Comparison of ENCODE assay signal across 13 cellular contexts in the genomic region with DNA sequence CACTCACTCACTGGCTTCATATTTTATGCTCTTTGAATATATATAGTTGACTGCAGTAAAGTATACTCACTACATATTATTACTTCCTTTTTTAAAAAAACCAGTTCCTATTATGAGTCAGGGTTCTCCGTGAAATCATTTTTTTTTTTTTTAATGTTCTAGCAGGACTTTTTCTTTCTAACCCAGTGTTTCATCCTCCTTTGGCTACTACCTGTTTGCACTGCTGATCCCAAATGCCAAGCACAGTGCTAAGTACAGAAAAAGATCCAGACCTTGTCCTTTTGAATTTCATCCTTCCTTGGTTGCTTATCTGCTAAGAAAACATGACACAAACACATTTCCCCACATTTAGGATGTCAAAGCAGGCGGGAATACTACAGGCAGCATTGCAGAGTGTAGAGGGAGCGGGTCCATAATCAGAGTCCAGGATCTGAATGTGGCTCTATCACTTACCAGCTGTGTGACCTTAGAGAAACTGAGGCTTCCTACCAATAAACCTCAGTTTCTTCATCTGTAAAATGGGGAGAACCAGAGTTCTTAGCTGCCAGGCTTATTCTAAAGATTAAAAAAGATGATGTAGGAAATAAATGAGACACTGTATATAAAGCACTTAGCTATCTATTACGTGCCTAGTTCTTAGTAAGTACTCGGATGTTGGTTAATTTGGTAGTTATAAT. TPM values are rescaled to one million over a fixed set of nuclear protein-coding genes. Genes with fewer than 3 reads are reported as not detected.
DNase-seq lines count a peak whose midpoint lies in the region; ATAC-seq, FAIRE-seq and TF ChIP-seq lines count a peak whose summit lies in the region.
"Had no signal": no experiment of that assay in that cellular context is flagged by ENCODE, and none has a peak within 500 bp of the region (broad histone marks: within the 10 kb centered on the region; RNA-seq: fewer than 3 reads in every experiment).

No MANE protein-coding gene starts in this region.

- no peaks in the 10 kb centered on the region for H3K9me3 Mint-ChIP-seq in CD14-positive monocyte
- H3K9me3 Mint-ChIP-seq in activated naive CD8-positive, alpha-beta T cell treated with anti-CD3 and anti-CD28 coated beads, Interleukin-2, amount 50 U/mL, for 24 hours: no peaks in the 10 kb centered on the region

- H3K27ac ChIP-seq in endothelial cell of umbilical vein (ENCODE audit: insufficient read depth, low read depth, low read length): peak overlapping the region; percentile 68
- H3K27ac ChIP-seq: ovary had no signal

- H3K9me1 ChIP-seq in endothelial cell of umbilical vein (replicated peaks; ENCODE audit: control insufficient read depth, extremely low read depth, insufficient read depth, low read length): no peaks in the 10 kb centered on the region

- no peaks in the 10 kb centered on the region for H3K9me3 ChIP-seq in endothelial cell of umbilical vein (replicated peaks; ENCODE audit: control insufficient read depth, insufficient read depth, low read length)
- H3K9me3 ChIP-seq: ovary had no signal

- TF ChIP-seq POLR2A in endothelial cell of umbilical vein (IDR thresholded peaks at IDR 0.05; ENCODE audit: low read depth, low read length): no peak

- H3K27me3 ChIP-seq in endothelial cell of umbilical vein (ENCODE audit: control insufficient read depth in 2 of 2, insufficient read depth in 2 of 2, low read length in 2 of 2): no peaks in the 10 kb centered on the region
- H3K27me3 ChIP-seq: ovary had no signal

- TF ChIP-seq CTCF in CD14-positive monocyte (IDR thresholded peaks at IDR 0.05) (no peak), endothelial cell of umbilical vein (IDR thresholded peaks at IDR 0.05; ENCODE audit: extremely low read depth in 1 of 2, insufficient read depth in 1 of 2, low read depth in 1 of 2, low read length in 2 of 2) (no peak)

- H3K4me2 ChIP-seq in endothelial cell of umbilical vein (ENCODE audit: insufficient read depth, low read length): peak overlapping the region; percentile 71

- no peaks in the 10 kb centered on the region for H3K79me2 ChIP-seq in endothelial cell of umbilical vein (ENCODE audit: control insufficient read depth, insufficient read depth, low read length)

- no TSS peak for BruUV-seq in endothelial cell of umbilical vein (replicated peaks; lab: Mats Ljungman, UMichigan)

- peak overlapping the region; percentile 1 to 27 for H3K4me3 Mint-ChIP-seq in CD14-positive monocyte
- H3K4me3 Mint-ChIP-seq in activated naive CD8-positive, alpha-beta T cell treated with anti-CD3 and anti-CD28 coated beads, Interleukin-2, amount 50 U/mL, for 24 hours: no peak overlapping the region

- DNase-seq in CD14-positive monocyte (ENCODE audit: low spot score): no peak
- DNase-seq in HT1080 (ENCODE audit: low read depth): peak; percentile 50
- DNase-seq in endothelial cell of umbilical vein (ENCODE audit: low read depth, low spot score): peak; percentile 59
- no peak for DNase-seq in cerebellar cortex (ENCODE audit: low spot score)
- DNase-seq in activated naive CD8-positive, alpha-beta T cell treated with anti-CD3 and anti-CD28 coated beads, Interleukin-2, amount 50 U/mL, for 24 hours: no peak
- DNase-seq in pons (ENCODE audit: low spot score): no peak
- DNase-seq: amygdala, NCI-H510A, ovary had no signal

- H3K27me3 Mint-ChIP-seq in CD14-positive monocyte (ENCODE audit: low read depth in 3 of 3): no peaks in the 10 kb centered on the region
- no peaks in the 10 kb centered on the region for H3K27me3 Mint-ChIP-seq in activated naive CD8-positive, alpha-beta T cell treated with anti-CD3 and anti-CD28 coated beads, Interleukin-2, amount 50 U/mL, for 24 hours

- dilution Hi-C loops in endothelial cell of umbilical vein (cut with MboI; ENCODE audit: extremely low pct_ligation_motif_present, low sequenced_read_pairs): loop anchor here (25.0 kb wide), 1 partner anchor 90 kb away; the partner anchor contains the start of gene MESP1

- no peak overlapping the region for H3K4me3 ChIP-seq in endothelial cell of umbilical vein (replicated peaks in 1 of 3; ENCODE audit: insufficient read depth in 1 of 3, low read depth in 1 of 3, low read length in 3 of 3)
- H3K4me3 ChIP-seq: ovary had no signal

- ATAC-seq in GM21576 (IDR thresholded peaks at IDR 0.05; ENCODE audit: unreplicated experiment): peak; percentile 67
- ATAC-seq in HG02763 (IDR thresholded peaks at IDR 0.05; ENCODE audit: unreplicated experiment): no peak
- no peak for ATAC-seq in activated naive CD8-positive, alpha-beta T cell treated with anti-CD3 and anti-CD28 coated beads, Interleukin-2, amount 50 U/mL, for 24 hours

- H4K20me1 ChIP-seq in endothelial cell of umbilical vein (replicated peaks; ENCODE audit: control insufficient read depth, extremely low read depth, insufficient read depth, low read length): no peaks in the 10 kb centered on the region

- POLR2A ChIA-PET in endothelial cell of umbilical vein (lab: Charles Lee): no interaction called here

- H3K27ac Mint-ChIP-seq in CD14-positive monocyte: peak overlapping the region; percentile 88 to 99 (median 97)
- H3K27ac Mint-ChIP-seq in activated naive CD8-positive, alpha-beta T cell treated with anti-CD3 and anti-CD28 coated beads, Interleukin-2, amount 50 U/mL, for 24 hours: no peak overlapping the region

- H3K36me3 ChIP-seq in endothelial cell of umbilical vein (ENCODE audit: control insufficient read depth in 2 of 2, extremely low read depth in 1 of 2, insufficient read depth in 2 of 2, low read length in 2 of 2): no peaks in the 10 kb centered on the region
- H3K36me3 ChIP-seq: ovary had no signal

- CTCF ChIA-PET in endothelial cell of umbilical vein (lab: Charles Lee): interaction anchor here (0.9 to 2.0 kb wide), 4 partner anchors 15 to 91 kb away, joined by 3 to 8 read pairs (median 5); no protein-coding TSS in a partner anchor

- peaks cover 32 to 57% of the 10 kb centered on the region in 2 donors for H3K36me3 Mint-ChIP-seq in CD14-positive monocyte
- H3K36me3 Mint-ChIP-seq in activated naive CD8-positive, alpha-beta T cell treated with anti-CD3 and anti-CD28 coated beads, Interleukin-2, amount 50 U/mL, for 24 hours (ENCODE audit: low read depth): peaks cover 13% of the 10 kb centered on the region

- no peak for FAIRE-seq in endothelial cell of umbilical vein (lab: Jason Lieb, UNC)
- FAIRE-seq: GM12891, HTR-8/SVneo had no signal

- intact Hi-C loops in CD14-positive monocyte (cut with micrococcal nuclease) (loop anchor here in 1 of 2 donors (5.0 kb wide), 1 partner anchor 40 kb away; the partner anchor contains the start of gene ANPEP), endothelial cell of umbilical vein (cut with micrococcal nuclease) (loop anchor here (2.0 kb wide), 1 partner anchor 31 kb away; no protein-coding TSS in a partner anchor)

- peaks cover 57% of the 10 kb centered on the region for H3K4me1 Mint-ChIP-seq in CD14-positive monocyte
- peaks cover 9% of the 10 kb centered on the region for H3K4me1 Mint-ChIP-seq in activated naive CD8-positive, alpha-beta T cell treated with anti-CD3 and anti-CD28 coated beads, Interleukin-2, amount 50 U/mL, for 24 hours

- H2AFZ ChIP-seq in endothelial cell of umbilical vein (ENCODE audit: low read depth, low read length): no peak overlapping the region

- no peak overlapping the region for H3K9ac ChIP-seq in endothelial cell of umbilical vein (replicated peaks; ENCODE audit: extremely low read depth, insufficient read depth, low read length)

- H3K4me1 ChIP-seq in endothelial cell of umbilical vein (ENCODE audit: control insufficient read depth, extremely low read depth, insufficient read depth, low read length): peaks cover 37% of the 10 kb centered on the region

TF ChIP-seq in endothelial cell of umbilical vein, 7 proteins besides CTCF, POLR2A, EP300 and RAD21 (continues in another document):
- peak; percentile 63 for TF ChIP-seq FOS (IDR thresholded peaks at IDR 0.05; ENCODE audit: borderline replicate concordance, insufficient read depth, low read length)
- TF ChIP-seq GATA2 (IDR thresholded peaks at IDR 0.05; ENCODE audit: insufficient read depth, insufficient read length, low read depth, low read length): no peak
- no peak for TF ChIP-seq EZH2 (IDR thresholded peaks at IDR 0.05; ENCODE audit: borderline replicate concordance, low read depth, low read length, severe bottlenecking)
- peak; percentile 30 for TF ChIP-seq JUN (IDR thresholded peaks at IDR 0.05; ENCODE audit: borderline replicate concordance, insufficient read depth, insufficient read length, low read depth)
- no peak for TF ChIP-seq MAX (IDR thresholded peaks at IDR 0.05; ENCODE audit: insufficient read depth, insufficient read length)
- TF ChIP-seq MYC (IDR thresholded peaks at IDR 0.05; ENCODE audit: low read depth, low read length): no peak

RNA-seq across cellular contexts. Expression of gene ANPEP, which starts 37.2 kb away (rescaled TPM):
- polyA plus RNA-seq in CD14-positive monocyte (100 to 1,000 TPM in 1 of 2 donors, 10 to 100 TPM in 1; 58.4 to 108 TPM), endothelial cell of umbilical vein (177 and 190 TPM in 2 replicates)
- total RNA-seq in HT1080 (2014; rRNA removed; shearing (Covaris generic)): 357 and 384 TPM in 2 replicates
- 340 and 361 TPM in 2 replicates for polyA plus RNA-seq in HT1080 (2015; cell fraction: cytosol; rRNA removed)
- 1,086 and 1,306 TPM in 2 replicates for polyA plus RNA-seq in HT1080 (2015; cell fraction: nucleus; rRNA removed)
- 199 and 221 TPM in 2 replicates for total RNA-seq in endothelial cell of umbilical vein
- polyA plus RNA-seq in endothelial cell of umbilical vein (2011; cell fraction: cytosol; rRNA removed): 189 and 193 TPM in 2 replicates
- polyA plus RNA-seq in endothelial cell of umbilical vein (2011; cell fraction: nucleus; rRNA removed): 268 and 281 TPM in 2 replicates
- 227 and 501 TPM in 2 replicates for polyA plus RNA-seq in endothelial cell of umbilical vein (2012)
- polyA minus RNA-seq in endothelial cell of umbilical vein: 193 and 209 TPM in 2 replicates
- polyA minus RNA-seq in endothelial cell of umbilical vein (2011; cell fraction: cytosol; rRNA and poly(A)+ RNA removed): not detected
- 83.8 and 94.2 TPM in 2 replicates for polyA minus RNA-seq in endothelial cell of umbilical vein (2011; cell fraction: nucleus; rRNA and poly(A)+ RNA removed)

RNA-seq across cellular contexts. Expression of gene AP3S2, which starts 42.0 kb away (rescaled TPM):
- polyA plus RNA-seq in CD14-positive monocyte: 10 to 100 TPM; 32.4 to 41.2 TPM
- 21.1 and 25.4 TPM in 2 replicates for total RNA-seq in HT1080 (2014; rRNA removed; shearing (Covaris generic))
- 36.0 and 36.3 TPM in 2 replicates for polyA plus RNA-seq in HT1080 (2015; cell fraction: cytosol; rRNA removed)
- polyA plus RNA-seq in HT1080 (2015; cell fraction: nucleus; rRNA removed): 21.6 and 28.6 TPM in 2 replicates
- 20.4 and 31.1 TPM in 2 replicates for total RNA-seq in endothelial cell of umbilical vein
- polyA plus RNA-seq in endothelial cell of umbilical vein: 8.8 and 14.6 TPM in 2 replicates
- polyA plus RNA-seq in endothelial cell of umbilical vein (2011; cell fraction: cytosol; rRNA removed): 12.2 and 14.0 TPM in 2 replicates
- 15.8 and 16.5 TPM in 2 replicates for polyA plus RNA-seq in endothelial cell of umbilical vein (2011; cell fraction: nucleus; rRNA removed)
- polyA plus RNA-seq in endothelial cell of umbilical vein (2012): 19.6 and 20.7 TPM in 2 replicates
- 30.5 and 31.1 TPM in 2 replicates for polyA minus RNA-seq in endothelial cell of umbilical vein
- 28.6 TPM for polyA minus RNA-seq in endothelial cell of umbilical vein (2011; cell fraction: cytosol; rRNA and poly(A)+ RNA removed)
- 33.9 and 48.7 TPM in 2 replicates for polyA minus RNA-seq in endothelial cell of umbilical vein (2011; cell fraction: nucleus; rRNA and poly(A)+ RNA removed)

Comparison
In these comparisons a context has a peak if more than half of its experiments do, and no peak if none do; other contexts are left out.
1. DNase-seq: peak in HT1080 (single experiment) and endothelial cell of umbilical vein (single experiment); none in CD14-positive monocyte (single experiment), cerebellar cortex (single experiment), activated naive CD8-positive, alpha-beta T cell treated with anti-CD3 and anti-CD28 coated beads, Interleukin-2, amount 50 U/mL, for 24 hours (single experiment) and pons (single experiment).